In genomic region chr12:45339035-45339434, GRCh38 we compare ENCODE assay signal across 19 cellular contexts.
DNase-seq lines count a peak whose midpoint lies in the region; ATAC-seq, FAIRE-seq and TF ChIP-seq lines count a peak whose summit lies in the region.
"Had no signal": no experiment of that assay in that cellular context is flagged by ENCODE, and none has a peak within 500 bp of the region (broad histone marks: within the 10 kb centered on the region; RNA-seq: fewer than 3 reads in every experiment).

No MANE protein-coding gene starts in this region.

- H3K27me3 ChIP-seq in IMR-90 (ENCODE audit: control insufficient read depth, insufficient read depth, low read length) = no peaks in the 10 kb centered on the region
- no peaks in the 10 kb centered on the region for H3K27me3 ChIP-seq in heart left ventricle
- no peaks in the 10 kb centered on the region for H3K27me3 ChIP-seq in psoas muscle (ENCODE audit: insufficient read depth in 3 of 3, low read length in 2 of 3)
- H3K27me3 ChIP-seq in tibial nerve = no peaks in the 10 kb centered on the region

- H3K4me1 ChIP-seq in A549 (peaks cover 29% of the 10 kb centered on the region), IMR-90 (ENCODE audit: control insufficient read depth, insufficient read depth, low read length) (peaks cover 5% of the 10 kb centered on the region; the same call in 1 of the 2 replicates), heart left ventricle (peaks cover 0 to 45% (median 17%) of the 10 kb centered on the region in 12 donors), psoas muscle (peaks cover 45% of the 10 kb centered on the region), tibial nerve (peaks cover 0 to 4% (median 0%) of the 10 kb centered on the region in 4 donors)

- H4K5ac ChIP-seq in IMR-90 (ENCODE audit: low read depth, low read length) = no peak overlapping the region

- POLR2A ChIA-PET in A549 (lab: Yijun Ruan, JAX) = no interaction called here
- POLR2A ChIA-PET in IMR-90 (lab: Charles Lee; ENCODE audit: unreplicated experiment) = no interaction called here

- no peak overlapping the region for H2AK9ac ChIP-seq in IMR-90 (replicated peaks; ENCODE audit: low read depth, low read length, poor library complexity)

- no peak overlapping the region for H3K23ac ChIP-seq in IMR-90 (ENCODE audit: low read depth, low read length)

- H3K4me2 ChIP-seq in A549 (no peak overlapping the region), IMR-90 (ENCODE audit: low read depth, low read length) (no peak overlapping the region)

- peaks cover 17 to 39% of the 10 kb centered on the region in 2 experiments for H3K79me1 ChIP-seq in IMR-90 (ENCODE audit: low read depth in 1 of 2, low read length in 2 of 2)

- H4K91ac ChIP-seq in IMR-90 (ENCODE audit: insufficient read depth, low read depth, low read length) = no peak overlapping the region

- TF ChIP-seq EP300 in A549 (IDR thresholded peaks at IDR 0.05) (no peak), tibial nerve (IDR thresholded peaks at IDR 0.05) (no peak)

- no peak overlapping the region for H2BK20ac ChIP-seq in IMR-90 (ENCODE audit: low read depth, low read length)

- TF ChIP-seq POLR2A in A549 (IDR thresholded peaks at IDR 0.05; ENCODE audit: low read length) = no peak
- TF ChIP-seq POLR2A in IMR-90 (IDR thresholded peaks at IDR 0.05; ENCODE audit: low read depth, low read length) = no peak
- TF ChIP-seq POLR2A in heart left ventricle (IDR thresholded peaks at IDR 0.05) = no peak
- no peak for TF ChIP-seq POLR2A in tibial nerve (IDR thresholded peaks at IDR 0.05)

- DNase-seq in A549 (ENCODE audit: low read depth in 1 of 2, low spot score in 1 of 2) = no peak
- DNase-seq in IMR-90 = no peak
- no peak for DNase-seq in heart left ventricle
- no peak for DNase-seq in psoas muscle
- no peak for DNase-seq in tibial nerve (ENCODE audit: low spot score in 2 of 2)
- DNase-seq in SKM-1 (lab: John Stamatoyannopoulos, UW; ENCODE audit: unreplicated experiment) = no peak
- DNase-seq: CD4-positive, alpha-beta memory T cell; DMS79; HFFc6; NCI-H1436 treated with DMSO at 0.1 percent for 48 hours; NCI-H2081; NCI-H226; NCI-H526 treated with DMSO at 0.1 percent for 48 hours; SHP77 had no signal

- no peak overlapping the region for H2BK5ac ChIP-seq in IMR-90 (ENCODE audit: low read depth, low read length, poor library complexity, severe bottlenecking)

- H3K27ac ChIP-seq in A549 (no peak overlapping the region), IMR-90 (ENCODE audit: insufficient read depth, low read length) (no peak overlapping the region), heart left ventricle (peak overlapping the region; percentile 27 to 88 (median 74)), psoas muscle (peak overlapping the region; percentile 70), tibial nerve (no peak overlapping the region)

- no peaks in the 10 kb centered on the region for H3K36me3 ChIP-seq in IMR-90 (ENCODE audit: control insufficient read depth, insufficient read depth, low read length)
- no peaks in the 10 kb centered on the region for H3K36me3 ChIP-seq in heart left ventricle
- peaks cover 0 to 9% of the 10 kb centered on the region in 2 donors for H3K36me3 ChIP-seq in psoas muscle (ENCODE audit: insufficient read depth in 1 of 2, low read depth in 1 of 2)
- peaks cover 0 to 4% (median 0%) of the 10 kb centered on the region in 3 donors for H3K36me3 ChIP-seq in tibial nerve

- no peak overlapping the region for H3K4ac ChIP-seq in IMR-90 (ENCODE audit: low read depth, low read length)

- H4K8ac ChIP-seq in IMR-90 (ENCODE audit: low read depth in 2 of 2, low read length in 2 of 2) = no peak overlapping the region

- H3K14ac ChIP-seq in IMR-90 (replicated peaks; ENCODE audit: low read depth, low read length) = no peak overlapping the region

- H2BK15ac ChIP-seq in IMR-90 (ENCODE audit: low read depth, low read length) = no peak overlapping the region

- no peak overlapping the region for H3K56ac ChIP-seq in IMR-90 (ENCODE audit: extremely low read depth, insufficient read depth, low read length)

- TF ChIP-seq RAD21 in A549 (conservative IDR thresholded peaks at IDR 0.05 in 1 of 2, IDR thresholded peaks at IDR 0.05 in 1 of 2) = no peak
- TF ChIP-seq RAD21 in IMR-90 (IDR thresholded peaks at IDR 0.05; ENCODE audit: low read length) = no peak

- ATAC-seq in A549 (no peak), IMR-90 (ENCODE audit: low read depth) (no peak), heart left ventricle (peak in 2 of 4 donors; percentile 48 to 57), psoas muscle (peak; percentile 32 to 58 (median 50)), GM21528 (IDR thresholded peaks at IDR 0.05; ENCODE audit: low FRiP score, unreplicated experiment) (no peak)
- ATAC-seq: GM12878, Panc1, SK-N-SH treated with all-trans-retinoic acid at 6 μM for 48 hours had no signal

- H3K9me3 ChIP-seq in A549 = no peaks in the 10 kb centered on the region
- no peaks in the 10 kb centered on the region for H3K9me3 ChIP-seq in IMR-90 (ENCODE audit: control insufficient read depth, insufficient read depth, low read length)
- H3K9me3 ChIP-seq in heart left ventricle = no peaks in the 10 kb centered on the region
- no peaks in the 10 kb centered on the region for H3K9me3 ChIP-seq in psoas muscle
- H3K9me3 ChIP-seq in tibial nerve = no peaks in the 10 kb centered on the region

- peaks cover 3% of the 10 kb centered on the region; the same call in 1 of the 2 replicates for H4K20me1 ChIP-seq in IMR-90 (ENCODE audit: insufficient read depth, low read length)

- H3K4me3 ChIP-seq in A549 (no peak overlapping the region), IMR-90 (ENCODE audit: insufficient read depth, low read depth, low read length) (no peak overlapping the region), heart left ventricle (no peak overlapping the region), psoas muscle (no peak overlapping the region), tibial nerve (no peak overlapping the region)
- H3K4me3 ChIP-seq: GM12878 had no signal

- intact Hi-C loops in IMR-90 (cut with micrococcal nuclease) = no loop called here
- intact Hi-C loops in heart left ventricle (cut with DNase I) = loop anchor here in 3 of 10 donors (5.0 to 10.0 kb wide), 3 partner anchors 42 to 67 kb away; no protein-coding TSS in a partner anchor
- intact Hi-C loops in psoas muscle (cut with DNase I) = loop anchor here in 1 of 2 donors (10.0 kb wide), 1 partner anchor 124 kb away; the partner anchor contains the start of gene ANO6

- TF ChIP-seq CTCF in A549 (IDR thresholded peaks at IDR 0.05) (no peak), IMR-90 (conservative IDR thresholded peaks at IDR 0.05; ENCODE audit: low read depth, low read length) (no peak), heart left ventricle (IDR thresholded peaks at IDR 0.05) (no peak), psoas muscle (IDR thresholded peaks at IDR 0.05) (no peak), tibial nerve (IDR thresholded peaks at IDR 0.05) (no peak)

- in situ Hi-C loops in IMR-90 (cut with MboI; ENCODE audit: low sequenced_read_pairs) = no loop called here

- no peak overlapping the region for H3K9ac ChIP-seq in IMR-90 (ENCODE audit: low read depth, low read length)

- H2BK120ac ChIP-seq in IMR-90 (ENCODE audit: low read depth, low read length) = no peak overlapping the region

- dilution Hi-C loops in IMR-90 (cut with HindIII; ENCODE audit: low sequenced_read_pairs, unreplicated experiment) = no loop called here

- H3K9me1 ChIP-seq in IMR-90 (ENCODE audit: insufficient read depth, low read length) = peaks cover 3% of the 10 kb centered on the region

- no peak overlapping the region for H2AK5ac ChIP-seq in IMR-90 (ENCODE audit: low read depth, low read length)

- no peak overlapping the region for H2AFZ ChIP-seq in IMR-90 (replicated peaks; ENCODE audit: low read length, poor library complexity)

- CTCF ChIA-PET in A549 (lab: Yijun Ruan, JAX) (interaction anchor here (1.3 to 1.4 kb wide), 2 partner anchors 13 to 124 kb away, joined by 3 read pairs; partner anchors contain the start of gene ANO6), IMR-90 (lab: Yijun Ruan, JAX) (interaction anchor here (1.0 kb wide), 1 partner anchor 50 kb away, joined by 3 read pairs; no protein-coding TSS in a partner anchor)

- BruUV-seq in IMR-90 (replicated peaks; lab: Mats Ljungman, UMichigan) = no TSS peak

- H3K18ac ChIP-seq in IMR-90 (ENCODE audit: low read depth, low read length) = no peak overlapping the region

- FAIRE-seq in A549 (lab: Jason Lieb, UNC) = no peak
- FAIRE-seq: GM12878, H1 had no signal

TF ChIP-seq in A549, 52 proteins besides CTCF, POLR2A, EP300 and RAD21:
- TF ChIP-seq HOXA7 (CRISPR knock-in tag; IDR thresholded peaks at IDR 0.05) (no peak), MAFK (IDR thresholded peaks at IDR 0.05; ENCODE audit: partially characterized antibody) (peak; percentile 53)

TF ChIP-seq in IMR-90, 13 proteins besides CTCF, POLR2A, EP300 and RAD21:
- no peak for TF ChIP-seq CHD1 (IDR thresholded peaks at IDR 0.05; ENCODE audit: low read depth, low read length)
- TF ChIP-seq RCOR1 (IDR thresholded peaks at IDR 0.05; ENCODE audit: insufficient replicate concordance, low read length) = no peak
- TF ChIP-seq NFE2L2 (IDR thresholded peaks at IDR 0.05; ENCODE audit: low read depth, low read length) = no peak
- peak; percentile 74 for TF ChIP-seq MAFK (IDR thresholded peaks at IDR 0.05; ENCODE audit: low read depth, low read length)
TF ChIP-seq in IMR-90: peak in this region for 1.

Comparison
In these comparisons a context has a peak if more than half of its experiments do, and no peak if none do; other contexts are left out.
1. ATAC-seq: peak in psoas muscle (4 of 4); none in A549 (0 of 2), IMR-90 (single experiment) and GM21528 (single experiment).
2. H3K27ac ChIP-seq: peak in heart left ventricle (12 of 12) and psoas muscle (single experiment); none in A549 (0 of 2), IMR-90 (single experiment) and tibial nerve (0 of 4).